2 cellular contexts compared by ENCODE assay signal in the genomic region with DNA sequence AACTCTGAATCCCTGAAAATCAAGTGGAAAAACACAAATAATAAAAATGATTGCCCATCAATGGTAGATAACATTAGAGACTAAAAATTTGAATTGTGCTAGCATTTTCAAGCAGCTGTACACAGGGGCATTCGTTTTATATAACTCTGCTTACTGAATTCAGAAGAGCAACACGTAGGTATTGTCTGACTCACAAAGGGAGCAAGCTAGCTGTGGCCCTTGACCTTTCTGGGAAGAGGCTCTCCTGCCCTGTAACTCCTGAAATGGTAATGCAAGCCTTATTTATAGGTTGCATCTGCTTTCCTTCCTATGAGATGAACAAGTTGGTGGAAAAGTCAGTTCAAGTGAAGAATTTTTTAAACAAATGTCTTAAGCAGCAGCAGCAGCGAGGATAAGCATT.
TF ChIP-seq lines count a peak whose summit lies in the region.

No MANE protein-coding gene starts in this region.

TF ChIP-seq in HEK293T, 16 proteins besides CTCF, POLR2A, EP300 and RAD21 (continued from another document):
- TF ChIP-seq, protein P1, sequence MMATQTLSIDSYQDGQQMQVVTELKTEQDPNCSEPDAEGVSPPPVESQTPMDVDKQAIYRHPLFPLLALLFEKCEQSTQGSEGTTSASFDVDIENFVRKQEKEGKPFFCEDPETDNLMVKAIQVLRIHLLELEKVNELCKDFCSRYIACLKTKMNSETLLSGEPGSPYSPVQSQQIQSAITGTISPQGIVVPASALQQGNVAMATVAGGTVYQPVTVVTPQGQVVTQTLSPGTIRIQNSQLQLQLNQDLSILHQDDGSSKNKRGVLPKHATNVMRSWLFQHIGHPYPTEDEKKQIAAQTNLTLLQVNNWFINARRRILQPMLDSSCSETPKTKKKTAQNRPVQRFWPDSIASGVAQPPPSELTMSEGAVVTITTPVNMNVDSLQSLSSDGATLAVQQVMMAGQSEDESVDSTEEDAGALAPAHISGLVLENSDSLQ (IDR thresholded peaks at IDR 0.05), result no peak
- TF ChIP-seq TARDBP (IDR thresholded peaks at IDR 0.05) (no peak), L3MBTL2 (conservative IDR thresholded peaks at IDR 0.05) (no peak), CTBP1 (IDR thresholded peaks at IDR 0.05; ENCODE audit: borderline replicate concordance) (no peak), FOXA1 (IDR thresholded peaks at IDR 0.05) (no peak), NFRKB (IDR thresholded peaks at IDR 0.05) (no peak), ARNT (IDR thresholded peaks at IDR 0.05) (no peak), LEF1 (IDR thresholded peaks at IDR 0.05; ENCODE audit: borderline replicate concordance) (no peak), FOXM1 (IDR thresholded peaks at IDR 0.05; ENCODE audit: borderline replicate concordance) (no peak), ELF4 (IDR thresholded peaks at IDR 0.05) (no peak), SP1 (IDR thresholded peaks at IDR 0.05) (no peak)
TF ChIP-seq in HEK293T: peak in this region for 0.

TF ChIP-seq in SK-N-SH, 30 proteins besides CTCF, POLR2A, EP300 and RAD21 (continued from another document):
- TF ChIP-seq, protein P2, sequence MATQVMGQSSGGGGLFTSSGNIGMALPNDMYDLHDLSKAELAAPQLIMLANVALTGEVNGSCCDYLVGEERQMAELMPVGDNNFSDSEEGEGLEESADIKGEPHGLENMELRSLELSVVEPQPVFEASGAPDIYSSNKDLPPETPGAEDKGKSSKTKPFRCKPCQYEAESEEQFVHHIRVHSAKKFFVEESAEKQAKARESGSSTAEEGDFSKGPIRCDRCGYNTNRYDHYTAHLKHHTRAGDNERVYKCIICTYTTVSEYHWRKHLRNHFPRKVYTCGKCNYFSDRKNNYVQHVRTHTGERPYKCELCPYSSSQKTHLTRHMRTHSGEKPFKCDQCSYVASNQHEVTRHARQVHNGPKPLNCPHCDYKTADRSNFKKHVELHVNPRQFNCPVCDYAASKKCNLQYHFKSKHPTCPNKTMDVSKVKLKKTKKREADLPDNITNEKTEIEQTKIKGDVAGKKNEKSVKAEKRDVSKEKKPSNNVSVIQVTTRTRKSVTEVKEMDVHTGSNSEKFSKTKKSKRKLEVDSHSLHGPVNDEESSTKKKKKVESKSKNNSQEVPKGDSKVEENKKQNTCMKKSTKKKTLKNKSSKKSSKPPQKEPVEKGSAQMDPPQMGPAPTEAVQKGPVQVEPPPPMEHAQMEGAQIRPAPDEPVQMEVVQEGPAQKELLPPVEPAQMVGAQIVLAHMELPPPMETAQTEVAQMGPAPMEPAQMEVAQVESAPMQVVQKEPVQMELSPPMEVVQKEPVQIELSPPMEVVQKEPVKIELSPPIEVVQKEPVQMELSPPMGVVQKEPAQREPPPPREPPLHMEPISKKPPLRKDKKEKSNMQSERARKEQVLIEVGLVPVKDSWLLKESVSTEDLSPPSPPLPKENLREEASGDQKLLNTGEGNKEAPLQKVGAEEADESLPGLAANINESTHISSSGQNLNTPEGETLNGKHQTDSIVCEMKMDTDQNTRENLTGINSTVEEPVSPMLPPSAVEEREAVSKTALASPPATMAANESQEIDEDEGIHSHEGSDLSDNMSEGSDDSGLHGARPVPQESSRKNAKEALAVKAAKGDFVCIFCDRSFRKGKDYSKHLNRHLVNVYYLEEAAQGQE (IDR thresholded peaks at IDR 0.05; ENCODE audit: low read depth, low read length), result no peak
- no peak for TF ChIP-seq FOSL2 (IDR thresholded peaks at IDR 0.05; ENCODE audit: borderline replicate concordance, low read depth)
